ENCODE assay signal across 18 cellular contexts in the genomic region with DNA sequence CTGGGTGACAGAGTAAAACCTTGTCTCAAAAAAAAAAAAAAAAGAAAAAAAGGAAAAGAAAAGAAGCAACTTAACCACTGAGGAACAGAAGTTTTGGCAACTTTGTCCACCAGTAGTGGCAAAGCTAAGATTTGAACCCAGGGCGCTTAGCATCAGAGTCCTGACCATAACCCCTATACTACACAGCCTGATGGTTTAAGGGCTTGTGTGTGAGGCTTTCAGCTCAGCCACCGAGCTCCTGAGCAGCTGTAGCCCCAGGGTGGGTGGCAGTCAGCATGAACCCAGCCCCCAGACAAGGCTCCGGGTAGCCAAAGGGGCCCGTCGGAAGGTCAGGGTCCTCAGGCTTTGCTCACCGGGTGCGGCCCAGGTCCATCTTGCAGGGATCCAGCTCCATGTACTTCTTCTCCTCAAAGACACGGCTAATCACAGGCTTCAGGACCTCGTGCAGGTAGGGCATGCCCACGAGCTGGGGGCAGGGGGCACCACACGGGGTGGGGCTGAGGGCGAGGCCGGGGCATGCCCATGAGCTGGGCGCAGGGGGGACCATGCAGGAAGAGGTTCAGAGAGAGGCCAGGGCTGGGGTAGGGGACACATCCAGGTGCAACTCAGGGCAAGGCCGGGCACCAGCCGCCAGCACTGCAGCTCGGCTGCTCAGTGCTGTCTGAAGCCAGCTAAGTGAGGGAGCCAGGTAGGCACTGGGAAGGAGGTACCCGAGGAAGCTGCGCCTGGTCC. TPM values are rescaled to one million over a fixed set of nuclear protein-coding genes. Genes with fewer than 3 reads are reported as not detected.
DNase-seq lines count a peak whose midpoint lies in the region; ATAC-seq, FAIRE-seq and TF ChIP-seq lines count a peak whose summit lies in the region.
"Had no signal": no experiment of that assay in that cellular context is flagged by ENCODE, and none has a peak within 500 bp of the region (broad histone marks: within the 10 kb centered on the region; RNA-seq: fewer than 3 reads in every experiment).

No MANE protein-coding gene starts in this region.

- in situ Hi-C loops in GM12878 (cut with MboI): no loop called here

- ATAC-seq in GM12878 (0 out of 3 replicates have a peak, but pooled peaks have one; percentile 27), HG03442 (IDR thresholded peaks at IDR 0.05; ENCODE audit: unreplicated experiment) (no peak), GM19397 (IDR thresholded peaks at IDR 0.05; ENCODE audit: unreplicated experiment) (no peak)
- ATAC-seq: HCT116 had no signal

- H3K14ac ChIP-seq in neuronal stem cell (ENCODE audit: low read length): no peak overlapping the region

- peak overlapping the region; percentile 30 for H4K91ac ChIP-seq in neuronal stem cell (ENCODE audit: low read depth, low read length, poor library complexity)

- no peaks in the 10 kb centered on the region for H3K79me2 ChIP-seq in GM12878 (ENCODE audit: control insufficient read depth, insufficient read depth, low read length)

- intact Hi-C loops in GM12878 (cut with micrococcal nuclease; ENCODE audit: unreplicated experiment): no loop called here

- POLR2A ChIA-PET in GM12878 (lab: Charles Lee): no interaction called here

- BruUV-seq in GM12878 (replicated peaks; lab: Mats Ljungman, UMichigan): no TSS peak

- no peak overlapping the region for H3K18ac ChIP-seq in neuronal stem cell (ENCODE audit: low read length)

- no peak for TF ChIP-seq POLR2A in GM12878 (IDR thresholded peaks at IDR 0.05; ENCODE audit: low read depth, low read length)

- no peak overlapping the region for H3K23ac ChIP-seq in neuronal stem cell (ENCODE audit: low read depth, low read length, poor library complexity)

- SMC1A ChIA-PET in GM12878 (lab: Charles Lee; ENCODE audit: uncharacterized antibody, unreplicated experiment): no interaction called here

- peak; percentile 38 for DNase-seq in H7
- DNase-seq in GM12878 (ENCODE audit: low read depth, low spot score): no peak
- DNase-seq in neuronal stem cell (ENCODE audit: low spot score): no peak
- no peak for DNase-seq in stimulated activated naive CD4-positive, alpha-beta T cell (lab: John Stamatoyannopoulos, UW)
- DNase-seq: Caco-2; CD8-positive, alpha-beta memory T cell; IMR-90; KG1 had no signal

- FAIRE-seq in GM12878 (lab: Jason Lieb, UNC): no peak
- FAIRE-seq: GM12891 had no signal

- CTCF ChIA-PET in GM12878 (lab: Yijun Ruan, JAX): interaction anchor here (1.0 kb wide), 1 partner anchor 348 kb away, joined by 3 read pairs; no protein-coding TSS in a partner anchor

- no peak overlapping the region for H3K4ac ChIP-seq in neuronal stem cell (ENCODE audit: low read length)

- H4K20me1 ChIP-seq in BLaER1 (peaks cover 13% of the 10 kb centered on the region), GM12878 (ENCODE audit: control insufficient read depth, insufficient read depth) (no peaks in the 10 kb centered on the region)

- H3K4me1 ChIP-seq in BLaER1: no peaks in the 10 kb centered on the region
- no peaks in the 10 kb centered on the region for H3K4me1 ChIP-seq in GM12878 (ENCODE audit: control insufficient read depth, insufficient read depth, low read length)
- H3K4me1 ChIP-seq in neuronal stem cell (ENCODE audit: control insufficient read depth in 2 of 2, insufficient read depth in 1 of 2, low read depth in 1 of 2, low read length in 2 of 2): no peaks in the 10 kb centered on the region
- H3K4me1 ChIP-seq: Caco-2 had no signal

- TF ChIP-seq EP300 in GM12878 (IDR thresholded peaks at IDR 0.05; ENCODE audit: borderline replicate concordance in 1 of 2, control insufficient read depth in 1 of 2, low read depth in 2 of 2, low read length in 2 of 2): no peak

- H3K4me3 ChIP-seq in BLaER1: no peak overlapping the region
- H3K4me3 ChIP-seq in H7 (ENCODE audit: insufficient read depth, low read depth, low read length): no peak overlapping the region
- H3K4me3 ChIP-seq in GM12878: no peak overlapping the region
- no peak overlapping the region for H3K4me3 ChIP-seq in neuronal stem cell (ENCODE audit: low read length in 2 of 2)

- H2BK5ac ChIP-seq in neuronal stem cell (ENCODE audit: low read length): no peak overlapping the region

- H3K27me3 ChIP-seq in BLaER1 (no peaks in the 10 kb centered on the region; the same call in 1 of the 2 replicates), H7 (ENCODE audit: control insufficient read depth, insufficient read depth, low read length) (no peaks in the 10 kb centered on the region; the same call in 1 of the 2 replicates), GM12878 (replicated peaks in 1 of 2; ENCODE audit: control insufficient read depth in 2 of 2, insufficient read depth in 2 of 2, low read length in 1 of 2) (no peaks in the 10 kb centered on the region; a peak in 2 of 4 replicates), neuronal stem cell (ENCODE audit: control insufficient read depth in 3 of 3, insufficient read depth in 3 of 3, low read depth in 1 of 3, low read length in 3 of 3) (peaks cover 0 to 24% (median 0%) of the 10 kb centered on the region in 3 experiments)

- H3K27ac ChIP-seq in BLaER1 (no peak overlapping the region), GM12878 (ENCODE audit: control insufficient read depth, insufficient read depth) (no peak overlapping the region), neuronal stem cell (replicated peaks; ENCODE audit: low read length) (no peak overlapping the region)

- TF ChIP-seq CTCF in GM12878 (IDR thresholded peaks at IDR 0.05 in 2 of 3, conservative IDR thresholded peaks at IDR 0.05 in 1 of 3; ENCODE audit: control insufficient read depth in 2 of 3, extremely low read depth in 1 of 3, insufficient read depth in 1 of 3, low read depth in 3 of 3, low read length in 3 of 3): no peak

- H4K8ac ChIP-seq in neuronal stem cell (ENCODE audit: low read depth, low read length): no peak overlapping the region

- H3K79me1 ChIP-seq in neuronal stem cell (ENCODE audit: low read depth, low read length): no peaks in the 10 kb centered on the region

- no peaks in the 10 kb centered on the region for H3K9me3 ChIP-seq in BLaER1
- no peaks in the 10 kb centered on the region for H3K9me3 ChIP-seq in GM12878 (replicated peaks; ENCODE audit: control insufficient read depth, insufficient read depth, low read length)
- H3K9me3 ChIP-seq in neuronal stem cell (replicated peaks in 1 of 2; ENCODE audit: control insufficient read depth in 2 of 2, insufficient read depth in 1 of 2, low read depth in 1 of 2, low read length in 2 of 2): no peaks in the 10 kb centered on the region
- H3K9me3 ChIP-seq: Caco-2 had no signal

- H3K36me3 ChIP-seq in BLaER1: peaks cover 89% of the 10 kb centered on the region
- no peaks in the 10 kb centered on the region for H3K36me3 ChIP-seq in H7 (replicated peaks; ENCODE audit: control insufficient read depth, insufficient read depth, low read length)
- no peaks in the 10 kb centered on the region for H3K36me3 ChIP-seq in GM12878 (ENCODE audit: control insufficient read depth in 2 of 2, insufficient read depth in 2 of 2, low read length in 1 of 2)
- H3K36me3 ChIP-seq in neuronal stem cell (replicated peaks in 1 of 2; ENCODE audit: control insufficient read depth in 2 of 2, insufficient read depth in 2 of 2, low read length in 2 of 2): no peaks in the 10 kb centered on the region

- no peak overlapping the region for H2BK120ac ChIP-seq in neuronal stem cell (ENCODE audit: low read depth, low read length)

- no peak for TF ChIP-seq RAD21 in GM12878 (IDR thresholded peaks at IDR 0.05; ENCODE audit: insufficient read depth, low read depth, low read length)

- peak overlapping the region; percentile 49 for H2BK15ac ChIP-seq in neuronal stem cell (ENCODE audit: low read length)

- peak overlapping the region; percentile 21 for H2AK5ac ChIP-seq in neuronal stem cell (ENCODE audit: low read depth, low read length)

- H2AFZ ChIP-seq in GM12878 (ENCODE audit: control insufficient read depth, low read depth, low read length) (no peak overlapping the region), neuronal stem cell (ENCODE audit: low read length) (no peak overlapping the region)

- RAD21 ChIA-PET in GM12878 (lab: Charles Lee; ENCODE audit: unreplicated experiment): interaction anchor here (0.9 kb wide), 1 partner anchor 22 kb away, joined by 3 read pairs; no protein-coding TSS in a partner anchor

- 0 out of 2 replicates have a peak overlapping the region, but pooled peaks have one; percentile 29 for H3K9ac ChIP-seq in BLaER1
- H3K9ac ChIP-seq in GM12878 (ENCODE audit: control insufficient read depth, insufficient read depth, low read length): no peak overlapping the region
- H3K9ac ChIP-seq in neuronal stem cell (ENCODE audit: low read depth, low read length, poor library complexity): no peak overlapping the region

- WGBS in GM12878 (ENCODE audit: insufficient coverage, insufficient replicate concordance, low lambda C conversion rate, missing lambda C conversion rate): 46% methylated on average over 17 of the region's 19 CpGs
- no CpG with 5 or more reads among the region's 19 CpGs for WGBS in neuronal stem cell (ENCODE audit: extremely low coverage in 2 of 2, insufficient read length in 2 of 2, insufficient replicate concordance in 1 of 2), 2 donors

- H2BK12ac ChIP-seq in neuronal stem cell (ENCODE audit: low read length): no peak overlapping the region

- H3K4me2 ChIP-seq in BLaER1 (no peak overlapping the region), GM12878 (ENCODE audit: control insufficient read depth, insufficient read depth) (no peak overlapping the region), neuronal stem cell (ENCODE audit: insufficient read depth, low read length, poor library complexity, severe bottlenecking) (no peak overlapping the region)

RNA-seq across cellular contexts. Expression of a gene that starts 20.9 kb away (rescaled TPM):
- total RNA-seq in H7 (2014; rRNA removed; shearing (Covaris generic)): 4.4 and 4.5 TPM in 2 replicates
- 6.7 and 11.6 TPM in 2 replicates for total RNA-seq in GM12878 (2013; cell fraction: nucleolus; rRNA removed)
- 1.0 TPM in 1 of 2 replicates, not detected in the other for total RNA-seq in GM12878 (2014; rRNA removed)
- total RNA-seq in GM12878 (2014; rRNA removed; fragmentation: Illumina TruSeq; extraction: Trizol): not detected in 2 replicates
- not detected in 2 replicates for total RNA-seq in GM12878 (2021)
- 0.13 TPM for polyA plus RNA-seq in GM12878 (2011; ENCODE audit: low read depth)
- polyA plus RNA-seq in GM12878 (2011; rRNA removed): 0.53 and 0.79 TPM in 2 replicates
- polyA plus RNA-seq in GM12878 (2011; cell fraction: cytosol; rRNA removed): 0.84 and 0.88 TPM in 2 replicates
- 1.8 and 3.5 TPM in 2 replicates for polyA plus RNA-seq in GM12878 (2011; cell fraction: nucleus; rRNA removed)
- polyA plus RNA-seq in GM12878 (2012): 0.24 and 0.31 TPM in 2 replicates
- not detected in 2 replicates for polyA plus RNA-seq in GM12878 (2014; fragmentation: Illumina TruSeq; extraction: Trizol)
- polyA plus RNA-seq in GM12878 (2014; fragmentation: Nextera tagmentation; extraction: Ambion mirVana): not detected
- 0.04 TPM in 1 of 2 replicates, not detected in the other for polyA plus RNA-seq in GM12878 (2014; rRNA removed)
- under 1 TPM; 0.12 to 0.25 TPM for polyA plus RNA-seq in GM12878 (2016; fragmentation: Nextera tagmentation; extraction: Ambion mirVana)
- 0.22 and 1.2 TPM in 2 replicates for polyA minus RNA-seq in GM12878 (2011; rRNA and poly(A)+ RNA removed)
- polyA minus RNA-seq in GM12878 (2011; cell fraction: cytosol; rRNA and poly(A)+ RNA removed): 0.42 TPM in 1 of 2 replicates, not detected in the other
- 0.48 and 1.1 TPM in 2 replicates for polyA minus RNA-seq in GM12878 (2011; cell fraction: nucleus; rRNA and poly(A)+ RNA removed)
- polyA plus RNA-seq in neuronal stem cell (2013, experiment 1 of 2): 0.26 TPM
- 0.19 TPM for polyA plus RNA-seq in neuronal stem cell (2013, experiment 2 of 2)
- total RNA-seq: Caco-2, IMR-90 had no signal
- polyA plus RNA-seq: BJ, IMR-90 had no signal

RNA-seq across cellular contexts. Expression of a gene that starts 34.9 kb away (rescaled TPM):
- total RNA-seq in H7 (2014; rRNA removed; shearing (Covaris generic)): 0.33 TPM in 1 of 2 replicates, not detected in the other
- 0.39 and 0.44 TPM in 2 replicates for total RNA-seq in GM12878 (2013; cell fraction: nucleolus; rRNA removed)
- not detected in 2 replicates for total RNA-seq in GM12878 (2014; rRNA removed)
- total RNA-seq in GM12878 (2014; rRNA removed; fragmentation: Illumina TruSeq; extraction: Trizol): not detected in 2 replicates
- total RNA-seq in GM12878 (2021): 0.18 TPM in 1 of 2 replicates, not detected in the other
- polyA plus RNA-seq in GM12878 (2011; ENCODE audit: low read depth): not detected
- not detected in 2 replicates for polyA plus RNA-seq in GM12878 (2011; rRNA removed)
- polyA plus RNA-seq in GM12878 (2011; cell fraction: cytosol; rRNA removed): 0.07 TPM in 1 of 2 replicates, not detected in the other
- polyA plus RNA-seq in GM12878 (2011; cell fraction: nucleus; rRNA removed): not detected in 2 replicates
- 0.17 and 0.35 TPM in 2 replicates for polyA plus RNA-seq in GM12878 (2012)
- not detected in 2 replicates for polyA plus RNA-seq in GM12878 (2014; fragmentation: Illumina TruSeq; extraction: Trizol)
- not detected for polyA plus RNA-seq in GM12878 (2014; fragmentation: Nextera tagmentation; extraction: Ambion mirVana)
- polyA plus RNA-seq in GM12878 (2014; rRNA removed): not detected in 2 replicates
- not detected for polyA plus RNA-seq in GM12878 (2016; fragmentation: Nextera tagmentation; extraction: Ambion mirVana)
- not detected in 2 replicates for polyA minus RNA-seq in GM12878 (2011; rRNA and poly(A)+ RNA removed)
- not detected in 2 replicates for polyA minus RNA-seq in GM12878 (2011; cell fraction: cytosol; rRNA and poly(A)+ RNA removed)
- not detected in 2 replicates for polyA minus RNA-seq in GM12878 (2011; cell fraction: nucleus; rRNA and poly(A)+ RNA removed)
- 0.22 TPM for polyA plus RNA-seq in neuronal stem cell (2013, experiment 1 of 2)
- 0.19 TPM for polyA plus RNA-seq in neuronal stem cell (2013, experiment 2 of 2)
- total RNA-seq: A673, Daoy, G401, H4, IMR-90 had no signal
- polyA plus RNA-seq: BJ; CD8-positive, alpha-beta memory T cell; IMR-90 had no signal

RNA-seq across cellular contexts. Expression of a gene that starts 58.1 kb away (rescaled TPM):
- total RNA-seq in H7 (2014; rRNA removed; shearing (Covaris generic)): 1.00 and 2.5 TPM in 2 replicates
- total RNA-seq in GM12878 (2013; cell fraction: nucleolus; rRNA removed): 57.9 and 66.9 TPM in 2 replicates
- total RNA-seq in GM12878 (2014; rRNA removed): 0.87 and 0.96 TPM in 2 replicates
- 0.37 and 0.49 TPM in 2 replicates for total RNA-seq in GM12878 (2014; rRNA removed; fragmentation: Illumina TruSeq; extraction: Trizol)
- total RNA-seq in GM12878 (2021): 2.3 and 2.8 TPM in 2 replicates
- 5.6 TPM for polyA plus RNA-seq in GM12878 (2011; ENCODE audit: low read depth)
- 0.62 and 0.83 TPM in 2 replicates for polyA plus RNA-seq in GM12878 (2011; rRNA removed)
- 1.3 and 1.5 TPM in 2 replicates for polyA plus RNA-seq in GM12878 (2011; cell fraction: cytosol; rRNA removed)
- polyA plus RNA-seq in GM12878 (2011; cell fraction: nucleus; rRNA removed): 2.7 and 3.1 TPM in 2 replicates
- 10.3 and 12.9 TPM in 2 replicates for polyA plus RNA-seq in GM12878 (2012)
- polyA plus RNA-seq in GM12878 (2014; fragmentation: Illumina TruSeq; extraction: Trizol): 0.46 and 1.1 TPM in 2 replicates
- under 1 TPM; 0.13 to 0.32 TPM for polyA plus RNA-seq in GM12878 (2014; fragmentation: Nextera tagmentation; extraction: Ambion mirVana)
- polyA plus RNA-seq in GM12878 (2014; rRNA removed): 1.2 and 1.3 TPM in 2 replicates
- polyA plus RNA-seq in GM12878 (2016; fragmentation: Nextera tagmentation; extraction: Ambion mirVana): under 1 TPM; 0.09 to 0.33 TPM
- polyA minus RNA-seq in GM12878 (2011; rRNA and poly(A)+ RNA removed): 0.88 and 1.3 TPM in 2 replicates
- polyA minus RNA-seq in GM12878 (2011; cell fraction: cytosol; rRNA and poly(A)+ RNA removed): 0.52 and 1.1 TPM in 2 replicates
- 1.1 TPM in 2 replicates for polyA minus RNA-seq in GM12878 (2011; cell fraction: nucleus; rRNA and poly(A)+ RNA removed)
- 8.5 TPM for polyA plus RNA-seq in neuronal stem cell (2013, experiment 1 of 2)
- polyA plus RNA-seq in neuronal stem cell (2013, experiment 2 of 2): 8.4 TPM
- total RNA-seq: Caco-2, IMR-90 had no signal
- polyA plus RNA-seq: BJ, IMR-90 had no signal
